Comparison of ENCODE assay signal across 26 cellular contexts in the genomic region with DNA sequence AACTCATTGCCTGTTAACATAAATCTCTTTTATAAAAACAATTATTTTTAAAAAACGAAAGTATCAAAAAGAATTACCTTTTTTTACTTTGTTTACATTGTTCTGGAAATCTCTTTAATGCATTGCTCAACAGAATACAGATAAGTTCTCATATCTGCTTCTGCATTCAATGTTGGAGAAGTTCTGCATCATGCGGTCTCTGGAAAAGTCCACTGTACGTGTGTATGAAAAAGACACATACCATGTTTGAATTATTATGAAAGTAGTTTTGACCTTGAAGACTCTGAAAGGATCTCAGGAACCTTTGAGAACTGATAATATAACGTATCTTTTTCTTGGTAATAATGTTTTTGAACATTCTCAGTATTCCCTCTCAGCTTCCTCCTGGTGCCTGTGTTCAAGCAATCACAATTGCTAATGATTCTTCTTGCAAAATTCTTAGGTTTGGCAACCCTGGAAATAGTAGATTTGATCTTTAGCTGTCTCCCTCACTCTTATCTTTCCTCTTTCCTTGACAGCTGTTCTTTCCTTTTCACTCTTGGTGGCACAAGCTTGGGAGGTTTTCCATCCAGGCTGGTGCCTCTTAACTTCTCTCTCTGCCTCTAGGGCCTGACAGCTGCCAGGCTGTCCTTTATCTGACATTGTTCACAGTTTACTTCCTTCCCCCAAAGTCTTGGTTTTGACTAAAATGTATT. TPM values are rescaled to one million over a fixed set of nuclear protein-coding genes. Genes with fewer than 3 reads are reported as not detected.
DNase-seq lines count a peak whose midpoint lies in the region; ATAC-seq, FAIRE-seq and TF ChIP-seq lines count a peak whose summit lies in the region.
"Had no signal": no experiment of that assay in that cellular context is flagged by ENCODE, and none has a peak within 500 bp of the region (broad histone marks: within the 10 kb centered on the region; RNA-seq: fewer than 3 reads in every experiment).

No MANE protein-coding gene starts in this region.

- no peaks in the 10 kb centered on the region for H3K36me3 ChIP-seq in tibial artery
- H3K36me3 ChIP-seq: breast epithelium, right lobe of liver, uterus had no signal

- H3K9me3 ChIP-seq in tibial artery, result no peaks in the 10 kb centered on the region
- H3K9me3 ChIP-seq: breast epithelium, right lobe of liver, uterus had no signal

- no peak overlapping the region for H3K27ac ChIP-seq in tibial artery
- H3K27ac ChIP-seq: breast epithelium, coronary artery, KMS-11, right lobe of liver, uterus had no signal

- H3K4me1 ChIP-seq in tibial artery, result no peaks in the 10 kb centered on the region
- H3K4me1 ChIP-seq: breast epithelium, uterus had no signal

- FAIRE-seq in RCC 7860 (lab: Jason Lieb, UNC) (peak; percentile 56), colon (lab: Jason Lieb, UNC) (peak; percentile 57)
- FAIRE-seq: G401.6, TTC549 had no signal

- TF ChIP-seq CTCF in omental fat pad (IDR thresholded peaks at IDR 0.05) (no peak), tibial artery (IDR thresholded peaks at IDR 0.05) (no peak)

- ATAC-seq in omental fat pad (ENCODE audit: low FRiP score) (peak; percentile 29), GM21529 (IDR thresholded peaks at IDR 0.05; ENCODE audit: unreplicated experiment) (no peak), GM18861 (IDR thresholded peaks at IDR 0.05; ENCODE audit: unreplicated experiment) (no peak), HG03095 (IDR thresholded peaks at IDR 0.05; ENCODE audit: unreplicated experiment) (no peak)
- ATAC-seq: naive thymus-derived CD8-positive, alpha-beta T cell had no signal

- no peak overlapping the region for H3K4me3 ChIP-seq in tibial artery
- H3K4me3 ChIP-seq: breast epithelium, coronary artery, right lobe of liver, uterus had no signal

- H3K27me3 ChIP-seq in tibial artery, result no peaks in the 10 kb centered on the region
- H3K27me3 ChIP-seq: breast epithelium, right lobe of liver, uterus had no signal

- intact Hi-C loops in tibial artery (cut with DNase I; ENCODE audit: low total_unique reads), result no loop called here

- DNase-seq in GDM1 (lab: John Stamatoyannopoulos, UW) (peak; percentile 13), RCC 7860 (ENCODE audit: low spot score) (no peak), omental fat pad (ENCODE audit: low spot score) (no peak), tibial artery (no peak)
- DNase-seq: activated CD4-positive, alpha-beta T cell treated with anti-CD3 and anti-CD28 coated beads, Interleukin-2, amount 10 ng/mL, durations not matched to agents 24 days and 14 days; amniotic stem cell; CD4-positive, alpha-beta T cell; DMS153; endodermal cell; HCEC 1CT; MV-4-11; naive thymus-derived CD8-positive, alpha-beta T cell; NCI-H187; NCI-H774; right lobe of liver; SHP77; uterus had no signal

RNA-seq across cellular contexts. Expression of gene IL1R1, which starts 12.4 kb away (rescaled TPM):
- 100 to 1,000 TPM; 167 to 541 (median 270) TPM for total RNA-seq in omental fat pad

RNA-seq across cellular contexts. Expression of gene IL1RL2, which starts 56.7 kb away (rescaled TPM):
- 1 to 10 TPM in 3 of 4 donors, under 1 TPM in 1; 0.31 to 5.3 (median 2.1) TPM for total RNA-seq in omental fat pad
- total RNA-seq: CD4-positive, alpha-beta T cell; naive thymus-derived CD8-positive, alpha-beta T cell had no signal
